Comparison of ENCODE assay signal across 28 cellular contexts in the genomic region with DNA sequence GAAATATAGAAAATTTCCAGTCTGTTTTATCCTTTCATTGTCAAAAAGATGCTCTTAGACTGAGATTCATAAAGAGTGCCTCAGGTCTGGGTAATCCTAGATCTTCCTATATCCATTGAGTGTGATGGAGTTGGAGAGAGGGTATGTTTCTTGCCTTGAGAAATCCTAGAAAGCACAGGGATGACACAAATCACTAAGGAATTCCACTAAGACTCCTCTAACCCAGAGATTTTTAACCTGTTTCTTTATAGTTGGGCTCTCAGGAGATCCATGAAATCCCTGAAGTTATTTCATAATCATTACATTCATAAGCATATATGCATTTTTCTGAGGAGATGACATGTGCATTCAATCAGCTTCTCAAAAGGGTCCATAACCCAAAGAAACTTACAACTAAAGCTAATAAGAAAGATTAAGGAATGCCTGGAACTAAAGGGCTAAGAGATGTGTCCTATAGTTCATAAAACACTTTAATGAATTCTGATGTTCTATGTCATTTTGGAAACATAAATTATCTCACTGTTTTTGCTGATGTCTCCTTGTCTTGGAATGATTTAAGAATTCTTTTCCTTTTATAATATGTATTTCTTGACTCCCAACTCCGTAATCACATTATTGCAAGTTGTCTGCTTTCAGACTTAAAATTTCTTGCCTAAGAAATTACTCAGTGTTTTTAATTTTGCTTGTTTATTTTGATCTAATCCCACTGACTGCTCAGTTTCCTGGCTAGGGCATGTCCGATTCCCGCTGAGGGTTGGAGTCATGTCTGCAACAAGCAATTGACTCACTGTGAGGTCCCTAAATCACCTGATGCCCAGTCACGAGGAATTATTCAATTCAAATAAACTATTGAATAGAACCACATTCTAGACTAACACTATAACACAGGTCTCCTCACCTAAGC. TPM values are rescaled to one million over a fixed set of nuclear protein-coding genes. Genes with fewer than 3 reads are reported as not detected.
DNase-seq lines count a peak whose midpoint lies in the region; ATAC-seq and TF ChIP-seq lines count a peak whose summit lies in the region.
"Had no signal": no experiment of that assay in that cellular context is flagged by ENCODE, and none has a peak within 500 bp of the region (broad histone marks: within the 10 kb centered on the region; RNA-seq: fewer than 3 reads in every experiment).

No MANE protein-coding gene starts in this region.

- no peak overlapping the region for H3K4me3 Mint-ChIP-seq in osteocyte (ENCODE audit: unreplicated experiment)
- H3K4me3 Mint-ChIP-seq: activated CD4-positive, alpha-beta T cell treated with anti-CD3 and anti-CD28 coated beads, Interleukin-2, amount 10 ng/mL, durations not matched to agents 24 days and 14 days; activated naive CD4-positive, alpha-beta T cell treated with anti-CD3 and anti-CD28 coated beads, Interleukin-2, amount 10 ng/mL, durations not matched to agents 7 days and 5 days; activated T-cell treated with anti-CD3 and anti-CD28 coated beads, Interleukin-2, amount 50 U/mL, for 72 hours; central memory CD8-positive, alpha-beta T cell; nephron progenitor cell had no signal

- H3K4me3 ChIP-seq in epithelial cell of esophagus (ENCODE audit: low read length), result no peak overlapping the region
- H3K4me3 ChIP-seq: gastrocnemius medialis, lower lobe of right lung had no signal

- H3K27ac Mint-ChIP-seq in osteocyte (ENCODE audit: unreplicated experiment), result peak overlapping the region; percentile 32
- H3K27ac Mint-ChIP-seq: activated CD4-positive, alpha-beta T cell treated with anti-CD3 and anti-CD28 coated beads, Interleukin-2, amount 10 ng/mL, durations not matched to agents 24 days and 14 days; activated naive CD4-positive, alpha-beta T cell treated with anti-CD3 and anti-CD28 coated beads, Interleukin-2, amount 10 ng/mL, durations not matched to agents 7 days and 5 days; activated T-cell treated with anti-CD3 and anti-CD28 coated beads, Interleukin-2, amount 50 U/mL, for 72 hours; nephron progenitor cell had no signal

- no peaks in the 10 kb centered on the region for H3K9me3 Mint-ChIP-seq in osteocyte (ENCODE audit: unreplicated experiment)
- H3K9me3 Mint-ChIP-seq: activated CD4-positive, alpha-beta T cell treated with anti-CD3 and anti-CD28 coated beads, Interleukin-2, amount 10 ng/mL, durations not matched to agents 24 days and 14 days; activated naive CD4-positive, alpha-beta T cell treated with anti-CD3 and anti-CD28 coated beads, Interleukin-2, amount 10 ng/mL, durations not matched to agents 7 days and 5 days; activated T-cell treated with anti-CD3 and anti-CD28 coated beads, Interleukin-2, amount 50 U/mL, for 72 hours; central memory CD8-positive, alpha-beta T cell; nephron progenitor cell had no signal

- DNase-seq in HS-27A (ENCODE audit: low read depth) (peak; percentile 51), RWPE1 (ENCODE audit: low spot score) (peak; percentile 41), epithelial cell of esophagus (ENCODE audit: low read depth) (peak; percentile 96), osteocyte (ENCODE audit: extremely low spot score, unreplicated experiment) (no peak), head of caudate nucleus (no peak), NCI-H2081 treated with DMSO at 0.1 percent for 48 hours (lab: John Stamatoyannopoulos, UW) (no peak)
- DNase-seq: activated CD4-positive, alpha-beta T cell treated with anti-CD3 and anti-CD28 coated beads, Interleukin-2, amount 10 ng/mL, durations not matched to agents 24 days and 14 days; activated naive CD4-positive, alpha-beta T cell treated with anti-CD3 and anti-CD28 coated beads, Interleukin-2, amount 10 ng/mL, durations not matched to agents 7 days and 5 days; activated T-cell treated with anti-CD3 and anti-CD28 coated beads, Interleukin-2, amount 50 U/mL, for 72 hours; Calu3; gastrocnemius medialis; islet precursor cell; KG1; lower lobe of right lung; MV-4-11; NCI-H524; nephron progenitor cell; RPMI8226; SK-N-SH; stimulated activated naive CD4-positive, alpha-beta T cell treated with Interleukin-2 at 50 U/mL for 16 hours; T-helper 2 cell had no signal

- no peak overlapping the region for H3K27ac ChIP-seq in RWPE1
- H3K27ac ChIP-seq: C4-2B, gastrocnemius medialis, lower lobe of right lung, parathyroid adenoma had no signal

- H3K4me1 Mint-ChIP-seq in osteocyte (ENCODE audit: unreplicated experiment), result peaks cover 17% of the 10 kb centered on the region
- H3K4me1 Mint-ChIP-seq: activated CD4-positive, alpha-beta T cell treated with anti-CD3 and anti-CD28 coated beads, Interleukin-2, amount 10 ng/mL, durations not matched to agents 24 days and 14 days; activated naive CD4-positive, alpha-beta T cell treated with anti-CD3 and anti-CD28 coated beads, Interleukin-2, amount 10 ng/mL, durations not matched to agents 7 days and 5 days; central memory CD8-positive, alpha-beta T cell; nephron progenitor cell had no signal

- no peaks in the 10 kb centered on the region for H3K36me3 Mint-ChIP-seq in osteocyte (ENCODE audit: unreplicated experiment)
- H3K36me3 Mint-ChIP-seq: activated naive CD4-positive, alpha-beta T cell treated with anti-CD3 and anti-CD28 coated beads, Interleukin-2, amount 10 ng/mL, durations not matched to agents 7 days and 5 days had no signal

- intact Hi-C loops in head of caudate nucleus (cut with DNase I), result no loop called here

- POLR2A ChIA-PET in RWPE1 (lab: Yijun Ruan, JAX; ENCODE audit: low non-redundant PET), result no interaction called here

- TF ChIP-seq CTCF in RWPE1 (conservative IDR thresholded peaks at IDR 0.05; ENCODE audit: low read depth) (no peak), epithelial cell of esophagus (IDR thresholded peaks at IDR 0.05; ENCODE audit: insufficient read depth, low read depth, low read length, missing control alignments) (no peak), osteocyte (IDR thresholded peaks at IDR 0.05) (no peak)

- CTCF ChIA-PET in RWPE1 (lab: Yijun Ruan, JAX), result no interaction called here

- peaks cover 13% of the 10 kb centered on the region for H3K27me3 Mint-ChIP-seq in osteocyte (ENCODE audit: unreplicated experiment)
- H3K27me3 Mint-ChIP-seq: activated naive CD4-positive, alpha-beta T cell treated with anti-CD3 and anti-CD28 coated beads, Interleukin-2, amount 10 ng/mL, durations not matched to agents 7 days and 5 days had no signal

- no peak for ATAC-seq in HG02642 (IDR thresholded peaks at IDR 0.05; ENCODE audit: poor library complexity, unreplicated experiment)
- no peak for ATAC-seq in HG03439 (IDR thresholded peaks at IDR 0.05; ENCODE audit: unreplicated experiment)
- ATAC-seq: activated T-cell treated with anti-CD3 and anti-CD28 coated beads, Interleukin-2, amount 50 U/mL, for 72 hours; gastrocnemius medialis; lower lobe of right lung; sciatic nerve had no signal

RNA-seq across cellular contexts. Expression of gene AMTN, which starts 2.8 kb away (rescaled TPM):
- not detected in 2 replicates for total RNA-seq in osteocyte
- total RNA-seq: activated CD4-positive, alpha-beta T cell treated with anti-CD3 and anti-CD28 coated beads, Interleukin-2, amount 10 ng/mL, durations not matched to agents 24 days and 14 days; activated T-cell treated with anti-CD3 and anti-CD28 coated beads, Interleukin-2, amount 50 U/mL, for 72 hours; Calu3; gastrocnemius medialis; lower lobe of right lung; mucosa of gallbladder; sciatic nerve had no signal

RNA-seq across cellular contexts. Expression of gene MUC7, which starts 43.6 kb away (rescaled TPM):
- not detected in 2 replicates for total RNA-seq in osteocyte
- total RNA-seq: activated CD4-positive, alpha-beta T cell treated with anti-CD3 and anti-CD28 coated beads, Interleukin-2, amount 10 ng/mL, durations not matched to agents 24 days and 14 days; activated T-cell treated with anti-CD3 and anti-CD28 coated beads, Interleukin-2, amount 50 U/mL, for 72 hours; Calu3; gastrocnemius medialis; lower lobe of right lung; mucosa of gallbladder; sciatic nerve had no signal

Comparison
In these comparisons a context has a peak if more than half of its experiments do, and no peak if none do; other contexts are left out.
1. DNase-seq: peak in HS-27A (single experiment), RWPE1 (single experiment) and epithelial cell of esophagus (single experiment); none in osteocyte (single experiment), head of caudate nucleus (0 of 42) and NCI-H2081 treated with DMSO at 0.1 percent for 48 hours (single experiment).